In genomic region chr21:37281579-37281978, GRCh38 we compare ENCODE assay signal across 1 cellular context.
TF ChIP-seq lines count a peak whose summit lies in the region.

No MANE protein-coding gene starts in this region.

TF ChIP-seq in GM23338, 12 proteins besides CTCF, POLR2A, EP300 and RAD21:
- TF ChIP-seq STAT1 (IDR thresholded peaks at IDR 0.05; ENCODE audit: unreplicated experiment) = no peak
- no peak for TF ChIP-seq JUNB (IDR thresholded peaks at IDR 0.05; ENCODE audit: unreplicated experiment)
- TF ChIP-seq, protein P1, sequence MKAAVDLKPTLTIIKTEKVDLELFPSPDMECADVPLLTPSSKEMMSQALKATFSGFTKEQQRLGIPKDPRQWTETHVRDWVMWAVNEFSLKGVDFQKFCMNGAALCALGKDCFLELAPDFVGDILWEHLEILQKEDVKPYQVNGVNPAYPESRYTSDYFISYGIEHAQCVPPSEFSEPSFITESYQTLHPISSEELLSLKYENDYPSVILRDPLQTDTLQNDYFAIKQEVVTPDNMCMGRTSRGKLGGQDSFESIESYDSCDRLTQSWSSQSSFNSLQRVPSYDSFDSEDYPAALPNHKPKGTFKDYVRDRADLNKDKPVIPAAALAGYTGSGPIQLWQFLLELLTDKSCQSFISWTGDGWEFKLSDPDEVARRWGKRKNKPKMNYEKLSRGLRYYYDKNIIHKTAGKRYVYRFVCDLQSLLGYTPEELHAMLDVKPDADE (IDR thresholded peaks at IDR 0.05) = no peak
- no peak for TF ChIP-seq CREB1 (CRISPR knock-in tag; IDR thresholded peaks at IDR 0.05; ENCODE audit: low read depth)
- no peak for TF ChIP-seq EZH2 (IDR thresholded peaks at IDR 0.05; ENCODE audit: low read depth, unreplicated experiment)
- TF ChIP-seq ZNF462 (CRISPR knock-in tag; IDR thresholded peaks at IDR 0.05) = no peak
- TF ChIP-seq NANOG (IDR thresholded peaks at IDR 0.05; ENCODE audit: borderline replicate concordance) = no peak
- no peak for TF ChIP-seq ZNF331 (CRISPR knock-in tag; IDR thresholded peaks at IDR 0.05; ENCODE audit: low read depth)
TF ChIP-seq in GM23338: peak in this region for 0.
